In genomic region chr5:45385321-45386058, GRCh38 we compare ENCODE assay signal across 16 cellular contexts.
DNase-seq lines count a peak whose midpoint lies in the region; TF ChIP-seq lines count a peak whose summit lies in the region.
"Had no signal": no experiment of that assay in that cellular context is flagged by ENCODE, and none has a peak within 500 bp of the region (broad histone marks: within the 10 kb centered on the region; RNA-seq: fewer than 3 reads in every experiment).

No MANE protein-coding gene starts in this region.

- no peak overlapping the region for H3K27ac ChIP-seq in transverse colon
- H3K27ac ChIP-seq in right atrium auricular region, result peak overlapping the region in 1 of 2 donors; percentile 19
- H3K27ac ChIP-seq: breast epithelium had no signal

- no peak for TF ChIP-seq POLR2A in transverse colon (IDR thresholded peaks at IDR 0.05)

- intact Hi-C loops in transverse colon (cut with DNase I; ENCODE audit: low total_unique reads), result no loop called here

- WGBS in transverse colon (ENCODE audit: low coverage in 1 of 2), 2 donors, result 72 to 84% methylated on average over 6 of the region's 6 CpGs

- in situ Hi-C loops in transverse colon (cut with MboI; ENCODE audit: low pct_ligation_motif_present in 1 of 4, low pct_unique_long_range_greater_than_20kb in 1 of 4, low sequenced_read_pairs in 3 of 4), result no loop called here

- no peaks in the 10 kb centered on the region for H3K27me3 ChIP-seq in adipocyte (replicated peaks; ENCODE audit: control insufficient read depth, insufficient read depth, low read length)
- H3K27me3 ChIP-seq in transverse colon, result no peaks in the 10 kb centered on the region
- no peaks in the 10 kb centered on the region for H3K27me3 ChIP-seq in right atrium auricular region
- H3K27me3 ChIP-seq: breast epithelium, heart left ventricle had no signal

- H3K4me1 ChIP-seq in adipocyte (ENCODE audit: control insufficient read depth, insufficient read depth, low read length) (peaks cover 18% of the 10 kb centered on the region), transverse colon (no peaks in the 10 kb centered on the region), right atrium auricular region (no peaks in the 10 kb centered on the region)
- H3K4me1 ChIP-seq: breast epithelium had no signal

- POLR2A ChIA-PET in GM10248 (lab: Yijun Ruan, JAX), result no interaction called here

- no peak overlapping the region for H3K9ac ChIP-seq in adipocyte (ENCODE audit: low read length)

- TF ChIP-seq EP300 in transverse colon (IDR thresholded peaks at IDR 0.05; ENCODE audit: low read depth), result no peak

- CTCF ChIA-PET in GM10248 (lab: Yijun Ruan, JAX), result interaction anchor here (0.6 kb wide), 1 partner anchor 46 kb away, joined by 3 read pairs; no protein-coding TSS in a partner anchor

- peak; percentile 7 for DNase-seq in Ammon's horn (ENCODE audit: low spot score)
- peak; percentile 49 for DNase-seq in LHCN-M2 (ENCODE audit: low read depth)
- no peak for DNase-seq in adipocyte (ENCODE audit: low read depth)
- peak; percentile 89 for DNase-seq in iris pigment epithelial cell (ENCODE audit: low read depth)
- no peak for DNase-seq in OCI-M1 (lab: John Stamatoyannopoulos, UW)
- no peak for DNase-seq in transverse colon
- DNase-seq in right atrium auricular region (ENCODE audit: low spot score), result no peak
- DNase-seq in GM10248 (ENCODE audit: extremely low spot score), result no peak
- DNase-seq: activated T-cell treated with anti-CD3 and anti-CD28 coated beads, Interleukin-2, amount 50 U/mL, for 24 hours; CD4-positive, alpha-beta memory T cell; natural killer cell; NCI-H1092 treated with DMSO at 0.1 percent for 48 hours; stimulated activated CD4-positive, alpha-beta T cell treated with anti-CD3 and anti-CD28 coated beads, Interleukin-1b, Interleukin-23, amount 100 ng/mL, for 48 hours; stimulated activated naive CD8-positive, alpha-beta T cell treated with anti-CD3 and anti-CD28 coated beads, Interleukin-15, amount 100 ng/mL, for 72 hours had no signal

- H3K36me3 ChIP-seq in adipocyte (ENCODE audit: control insufficient read depth, insufficient read depth, low read length, severe bottlenecking) (no peaks in the 10 kb centered on the region), transverse colon (no peaks in the 10 kb centered on the region), right atrium auricular region (no peaks in the 10 kb centered on the region)
- H3K36me3 ChIP-seq: breast epithelium, heart left ventricle had no signal

- TF ChIP-seq CTCF in transverse colon (IDR thresholded peaks at IDR 0.05) (no peak), right atrium auricular region (IDR thresholded peaks at IDR 0.05) (no peak), GM10248 (IDR thresholded peaks at IDR 0.05; ENCODE audit: control extremely low read depth, extremely low read depth, low read depth, missing control alignments) (no peak)

- peak overlapping the region; percentile 56 for H3K4me3 ChIP-seq in adipocyte (ENCODE audit: low read length)
- H3K4me3 ChIP-seq in transverse colon, result no peak overlapping the region
- no peak overlapping the region for H3K4me3 ChIP-seq in right atrium auricular region
- H3K4me3 ChIP-seq: breast epithelium, heart left ventricle had no signal

- H3K9me3 ChIP-seq in adipocyte (ENCODE audit: control insufficient read depth, low read length) (no peaks in the 10 kb centered on the region), transverse colon (no peaks in the 10 kb centered on the region), right atrium auricular region (no peaks in the 10 kb centered on the region)
- H3K9me3 ChIP-seq: breast epithelium, heart left ventricle had no signal

Comparison
In these comparisons a context has a peak if more than half of its experiments do, and no peak if none do; other contexts are left out.
1. DNase-seq: peak in Ammon's horn (single experiment), LHCN-M2 (single experiment) and iris pigment epithelial cell (single experiment); none in adipocyte (single experiment), OCI-M1 (single experiment), transverse colon (single experiment), right atrium auricular region (single experiment) and GM10248 (single experiment).